In the genomic region with DNA sequence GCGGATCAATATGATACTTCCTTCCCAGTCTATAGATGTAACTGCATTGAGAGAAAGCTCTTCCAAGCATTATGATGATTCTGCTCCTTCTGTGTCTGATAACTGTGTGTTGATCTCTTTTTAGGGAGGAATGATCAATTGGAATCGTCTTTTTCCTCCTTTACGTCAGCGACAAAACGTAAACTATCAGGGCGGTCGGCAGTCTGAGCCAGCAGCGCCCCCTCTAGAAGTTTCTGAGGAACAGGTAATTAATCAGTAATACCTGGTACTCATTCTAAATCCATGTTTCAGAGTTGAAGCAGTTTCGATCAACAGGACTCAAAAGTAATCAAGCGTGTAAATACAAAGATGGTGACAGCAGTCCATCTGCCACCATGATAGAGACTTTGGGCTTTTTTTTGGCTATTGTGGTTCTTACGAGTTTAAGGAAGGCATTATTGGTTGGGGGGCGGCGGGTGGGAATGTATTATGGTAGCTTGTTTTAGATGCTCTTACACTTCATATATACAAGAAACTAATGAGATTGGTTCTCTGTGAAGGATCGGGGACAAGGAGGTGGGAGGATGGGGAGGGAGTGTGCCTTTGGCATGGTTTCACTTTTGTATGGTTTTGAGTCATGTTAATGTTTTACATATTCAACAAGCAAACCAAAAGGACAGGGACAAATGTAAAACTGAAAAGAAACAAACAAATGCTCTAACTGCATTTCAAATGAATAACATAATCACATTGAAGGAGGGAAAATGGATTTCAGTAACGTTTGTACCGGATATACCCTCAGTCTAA, we compare ENCODE assay signal across 11 cellular contexts.
A peak's percentile ranks its signal among the peaks of the same experiment; 100 is the strongest.
DNase-seq lines count a peak whose midpoint lies in the region; ATAC-seq and TF ChIP-seq lines count a peak whose summit lies in the region.
"Had no signal": no experiment of that assay in that cellular context is flagged by ENCODE, and none has a peak within 500 bp of the region (broad histone marks: within the 10 kb centered on the region; RNA-seq: fewer than 3 reads in every experiment).

No MANE protein-coding gene starts in this region.

- H3K4me1 Mint-ChIP-seq in activated naive CD8-positive, alpha-beta T cell treated with anti-CD3 and anti-CD28 coated beads for 36 hours, result peaks cover 86% of the 10 kb centered on the region
- H3K4me1 Mint-ChIP-seq in nephron progenitor cell, result peaks cover 31% of the 10 kb centered on the region

- peak overlapping the region; percentile 47 for H3K4me3 Mint-ChIP-seq in activated naive CD8-positive, alpha-beta T cell treated with anti-CD3 and anti-CD28 coated beads for 36 hours
- no peak overlapping the region for H3K4me3 Mint-ChIP-seq in nephron progenitor cell

- H3K36me3 Mint-ChIP-seq in activated naive CD8-positive, alpha-beta T cell treated with anti-CD3 and anti-CD28 coated beads for 36 hours, result peaks cover 52% of the 10 kb centered on the region
- H3K36me3 Mint-ChIP-seq in nephron progenitor cell (ENCODE audit: low read depth), result peaks cover 50% of the 10 kb centered on the region

- H3K27ac Mint-ChIP-seq in activated naive CD8-positive, alpha-beta T cell treated with anti-CD3 and anti-CD28 coated beads for 36 hours, result peak overlapping the region; percentile 61
- H3K27ac Mint-ChIP-seq in nephron progenitor cell, result peak overlapping the region; percentile 66

- no peak for DNase-seq in activated naive CD8-positive, alpha-beta T cell treated with anti-CD3 and anti-CD28 coated beads for 36 hours
- no peak for DNase-seq in nephron progenitor cell
- no peak for DNase-seq in pons (ENCODE audit: low spot score)
- DNase-seq: cerebellar nuclear complex, DMS53, NCI-H526, upper lobe of left lung had no signal

- TF ChIP-seq CTCF in nephron progenitor cell (IDR thresholded peaks at IDR 0.05), result no peak

- H3K9me3 Mint-ChIP-seq in activated naive CD8-positive, alpha-beta T cell treated with anti-CD3 and anti-CD28 coated beads for 36 hours, result no peaks in the 10 kb centered on the region
- no peaks in the 10 kb centered on the region for H3K9me3 Mint-ChIP-seq in nephron progenitor cell

- H3K27me3 Mint-ChIP-seq in activated naive CD8-positive, alpha-beta T cell treated with anti-CD3 and anti-CD28 coated beads for 36 hours, result no peaks in the 10 kb centered on the region
- no peaks in the 10 kb centered on the region for H3K27me3 Mint-ChIP-seq in nephron progenitor cell (ENCODE audit: low read depth, poor library complexity)

- ATAC-seq in GM19025 (IDR thresholded peaks at IDR 0.05; ENCODE audit: low read depth, unreplicated experiment) (peak; percentile 43), HG03342 (IDR thresholded peaks at IDR 0.05; ENCODE audit: unreplicated experiment) (peak; percentile 39), GM19452 (IDR thresholded peaks at IDR 0.05; ENCODE audit: unreplicated experiment) (no peak), HG02884 (IDR thresholded peaks at IDR 0.05; ENCODE audit: unreplicated experiment) (no peak)

Comparison
In these comparisons a context has a peak if more than half of its experiments do, and no peak if none do; other contexts are left out.
1. ATAC-seq: peak in GM19025 (single experiment) and HG03342 (single experiment); none in GM19452 (single experiment) and HG02884 (single experiment).